ENCODE assay signal across 23 cellular contexts in the genomic region with DNA sequence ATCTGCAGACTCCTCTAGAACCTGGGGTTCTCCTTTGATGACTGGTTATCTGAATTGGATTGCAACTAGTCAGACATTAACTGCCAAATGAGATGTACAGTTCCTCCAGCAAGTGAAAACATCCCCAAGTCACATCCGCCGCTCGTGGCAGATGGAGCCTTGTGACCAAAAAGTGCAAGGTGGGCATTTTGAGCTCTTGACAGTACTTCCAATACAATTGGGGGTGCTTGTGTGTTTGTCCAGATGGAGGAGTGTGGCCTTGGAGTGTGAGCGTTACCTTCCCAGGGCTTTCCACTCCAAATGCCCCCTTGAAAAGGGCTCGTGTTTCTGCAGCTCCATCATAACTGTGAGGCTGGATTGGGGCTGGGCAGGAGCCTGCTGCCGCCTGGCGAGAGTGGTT. TPM values are rescaled to one million over a fixed set of nuclear protein-coding genes. Genes with fewer than 3 reads are reported as not detected.
DNase-seq lines count a peak whose midpoint lies in the region; ATAC-seq lines count a peak whose summit lies in the region.
"Had no signal": no experiment of that assay in that cellular context is flagged by ENCODE, and none has a peak within 500 bp of the region (broad histone marks: within the 10 kb centered on the region; RNA-seq: fewer than 3 reads in every experiment).

No MANE protein-coding gene starts in this region.

- H3K9me3 ChIP-seq in CD4-positive, alpha-beta memory T cell (ENCODE audit: control insufficient read depth in 1 of 2, low read length in 2 of 2): no peaks in the 10 kb centered on the region
- H3K9me3 ChIP-seq: left ventricle myocardium inferior, MG63, transverse colon had no signal

- intact Hi-C loops in activated CD4-positive, alpha-beta T cell treated with anti-CD3 and anti-CD28 coated beads for 36 hours (cut with DNase I, micrococcal nuclease): no loop called here
- intact Hi-C loops in CD4-positive, alpha-beta memory T cell (cut with micrococcal nuclease): no loop called here

- ATAC-seq in activated CD4-positive, alpha-beta T cell treated with anti-CD3 and anti-CD28 coated beads for 36 hours: no peak
- no peak for ATAC-seq in naive thymus-derived CD8-positive, alpha-beta T cell
- no peak for ATAC-seq in GM19452 (IDR thresholded peaks at IDR 0.05; ENCODE audit: unreplicated experiment)

- peaks cover 30% of the 10 kb centered on the region for H3K4me1 Mint-ChIP-seq in activated CD4-positive, alpha-beta T cell treated with anti-CD3 and anti-CD28 coated beads for 36 hours
- peaks cover 17% of the 10 kb centered on the region for H3K4me1 Mint-ChIP-seq in activated CD4-positive, alpha-beta T cell treated with anti-CD3 and anti-CD28 coated beads, Interleukin-2, amount 10 ng/mL, durations not matched to agents 7 days and 5 days
- H3K4me1 Mint-ChIP-seq in CD4-positive, alpha-beta memory T cell: peaks cover 13 to 25% (median 18%) of the 10 kb centered on the region in 4 donors
- peaks cover 18% of the 10 kb centered on the region for H3K4me1 Mint-ChIP-seq in activated CD4-positive, alpha-beta memory T cell treated with anti-CD3 and anti-CD28 coated beads, Interleukin-2, amount 10 ng/mL, durations not matched to agents 7 days and 5 days
- peaks cover 8 to 20% (median 15%) of the 10 kb centered on the region in 4 donors for H3K4me1 Mint-ChIP-seq in naive thymus-derived CD8-positive, alpha-beta T cell

- CTCF ChIA-PET in activated CD4-positive, alpha-beta T cell treated with anti-CD3 and anti-CD28 coated beads for 36 hours (lab: Charles Lee): no interaction called here
- CTCF ChIA-PET in activated CD4-positive, alpha-beta T cell treated with anti-CD3 and anti-CD28 coated beads, Interleukin-2, amount 10 ng/mL, durations not matched to agents 7 days and 5 days (lab: Charles Lee): no interaction called here
- CTCF ChIA-PET in CD4-positive, alpha-beta memory T cell (lab: Charles Lee; ENCODE audit: partially characterized antibody): no interaction called here
- CTCF ChIA-PET in activated CD4-positive, alpha-beta memory T cell treated with anti-CD3 and anti-CD28 coated beads, Interleukin-2, amount 10 ng/mL, durations not matched to agents 7 days and 5 days (lab: Charles Lee): no interaction called here

- no peak overlapping the region for H3K4me3 Mint-ChIP-seq in activated CD4-positive, alpha-beta T cell treated with anti-CD3 and anti-CD28 coated beads for 36 hours
- H3K4me3 Mint-ChIP-seq in activated CD4-positive, alpha-beta T cell treated with anti-CD3 and anti-CD28 coated beads, Interleukin-2, amount 10 ng/mL, durations not matched to agents 7 days and 5 days: no peak overlapping the region
- H3K4me3 Mint-ChIP-seq in CD4-positive, alpha-beta memory T cell: no peak overlapping the region
- H3K4me3 Mint-ChIP-seq in activated CD4-positive, alpha-beta memory T cell treated with anti-CD3 and anti-CD28 coated beads, Interleukin-2, amount 10 ng/mL, durations not matched to agents 7 days and 5 days: no peak overlapping the region
- no peak overlapping the region for H3K4me3 Mint-ChIP-seq in naive thymus-derived CD8-positive, alpha-beta T cell
- H3K4me3 Mint-ChIP-seq: naive B cell; T-helper 1 cell treated with Interleukin-12 subunit alpha and Interleukin-12 subunit beta and Interleukin-4 antibody, amounts not matched to agents 30 μg/mL and 1 μg/mL, for 36 hours had no signal

- no peaks in the 10 kb centered on the region for H3K27me3 Mint-ChIP-seq in activated CD4-positive, alpha-beta T cell treated with anti-CD3 and anti-CD28 coated beads for 36 hours
- no peaks in the 10 kb centered on the region for H3K27me3 Mint-ChIP-seq in activated CD4-positive, alpha-beta T cell treated with anti-CD3 and anti-CD28 coated beads, Interleukin-2, amount 10 ng/mL, durations not matched to agents 7 days and 5 days
- no peaks in the 10 kb centered on the region for H3K27me3 Mint-ChIP-seq in CD4-positive, alpha-beta memory T cell
- H3K27me3 Mint-ChIP-seq in activated CD4-positive, alpha-beta memory T cell treated with anti-CD3 and anti-CD28 coated beads, Interleukin-2, amount 10 ng/mL, durations not matched to agents 7 days and 5 days: no peaks in the 10 kb centered on the region
- no peaks in the 10 kb centered on the region for H3K27me3 Mint-ChIP-seq in naive thymus-derived CD8-positive, alpha-beta T cell
- H3K27me3 Mint-ChIP-seq: naive B cell had no signal

- no peaks in the 10 kb centered on the region for H3K9me3 Mint-ChIP-seq in activated CD4-positive, alpha-beta T cell treated with anti-CD3 and anti-CD28 coated beads for 36 hours (ENCODE audit: low read depth)
- no peaks in the 10 kb centered on the region for H3K9me3 Mint-ChIP-seq in activated CD4-positive, alpha-beta T cell treated with anti-CD3 and anti-CD28 coated beads, Interleukin-2, amount 10 ng/mL, durations not matched to agents 7 days and 5 days
- H3K9me3 Mint-ChIP-seq in CD4-positive, alpha-beta memory T cell: no peaks in the 10 kb centered on the region
- no peaks in the 10 kb centered on the region for H3K9me3 Mint-ChIP-seq in activated CD4-positive, alpha-beta memory T cell treated with anti-CD3 and anti-CD28 coated beads, Interleukin-2, amount 10 ng/mL, durations not matched to agents 7 days and 5 days
- no peaks in the 10 kb centered on the region for H3K9me3 Mint-ChIP-seq in naive thymus-derived CD8-positive, alpha-beta T cell
- H3K9me3 Mint-ChIP-seq: activated T-helper 2 cell treated with anti-CD3 and anti-CD28 coated beads, Interferon-gamma antibody, Interleukin-2, Interleukin-4, amounts not matched to agents 10 μg/mL and 5 μg/mL and 100 μg/mL, durations not matched to agents 14 hours and 24 hours and 36 hours; T-helper 1 cell treated with Interleukin-12 subunit alpha and Interleukin-12 subunit beta and Interleukin-4 antibody, amounts not matched to agents 30 μg/mL and 1 μg/mL, for 36 hours had no signal

- H3K27me3 ChIP-seq in CD4-positive, alpha-beta memory T cell (ENCODE audit: insufficient read depth, low read length): no peaks in the 10 kb centered on the region
- H3K27me3 ChIP-seq: MG63, transverse colon had no signal

- peaks cover 86% of the 10 kb centered on the region for H3K36me3 ChIP-seq in CD4-positive, alpha-beta memory T cell (ENCODE audit: insufficient read depth, low read length)

- peaks cover 42% of the 10 kb centered on the region for H3K36me3 Mint-ChIP-seq in activated CD4-positive, alpha-beta T cell treated with anti-CD3 and anti-CD28 coated beads for 36 hours (ENCODE audit: low read depth)
- peaks cover 56% of the 10 kb centered on the region for H3K36me3 Mint-ChIP-seq in activated CD4-positive, alpha-beta T cell treated with anti-CD3 and anti-CD28 coated beads, Interleukin-2, amount 10 ng/mL, durations not matched to agents 7 days and 5 days (ENCODE audit: low read depth)
- peaks cover 33 to 88% of the 10 kb centered on the region in 2 donors for H3K36me3 Mint-ChIP-seq in CD4-positive, alpha-beta memory T cell
- peaks cover 68% of the 10 kb centered on the region for H3K36me3 Mint-ChIP-seq in activated CD4-positive, alpha-beta memory T cell treated with anti-CD3 and anti-CD28 coated beads, Interleukin-2, amount 10 ng/mL, durations not matched to agents 7 days and 5 days (ENCODE audit: low read depth)
- H3K36me3 Mint-ChIP-seq in naive thymus-derived CD8-positive, alpha-beta T cell: peaks cover 0 to 97% (median 2%) of the 10 kb centered on the region in 3 donors

- H3K27ac ChIP-seq in CD4-positive, alpha-beta memory T cell (ENCODE audit: low read depth, low read length): peak overlapping the region; percentile 13
- H3K27ac ChIP-seq: left ventricle myocardium inferior, transverse colon had no signal

- no peak overlapping the region for H3K4me3 ChIP-seq in CD4-positive, alpha-beta memory T cell (ENCODE audit: low read length in 2 of 2)
- H3K4me3 ChIP-seq: left ventricle myocardium inferior, MG63, transverse colon had no signal

- H3K4me1 ChIP-seq in CD4-positive, alpha-beta memory T cell (ENCODE audit: insufficient read depth, low read length): peaks cover 12% of the 10 kb centered on the region
- H3K4me1 ChIP-seq: transverse colon had no signal

- DNase-seq in activated CD4-positive, alpha-beta T cell treated with anti-CD3 and anti-CD28 coated beads for 36 hours: no peak
- DNase-seq in activated CD4-positive, alpha-beta T cell treated with anti-CD3 and anti-CD28 coated beads, Interleukin-2, amount 10 ng/mL, durations not matched to agents 7 days and 5 days: no peak
- no peak for DNase-seq in CD4-positive, alpha-beta memory T cell
- DNase-seq in activated CD4-positive, alpha-beta memory T cell treated with anti-CD3 and anti-CD28 coated beads, Interleukin-2, amount 10 ng/mL, durations not matched to agents 7 days and 5 days: no peak
- DNase-seq in naive thymus-derived CD8-positive, alpha-beta T cell: no peak
- DNase-seq in putamen (ENCODE audit: low spot score): no peak
- no peak for DNase-seq in activated CD4-positive, alpha-beta T cell treated with anti-CD3 and anti-CD28 coated beads, Interleukin-2, amount 50 U/mL, for 4 hours
- DNase-seq: AML-193; COR-L47; HCEC 1CT; left ventricle myocardium inferior; MG63; naive B cell; NCI-H1105 treated with DMSO at 0.1 percent for 48 hours; NCI-H2029; NCI-H226; occipital lobe; RPMI8226; stimulated activated CD8-positive, alpha-beta memory T cell treated with anti-CD3 and anti-CD28 coated beads, Interleukin-4, amount 100 ng/mL, for 48 hours; transverse colon had no signal

- POLR2A ChIA-PET in activated CD4-positive, alpha-beta T cell treated with anti-CD3 and anti-CD28 coated beads for 36 hours (lab: Charles Lee): interaction anchor here (0.7 kb wide), 1 partner anchor 21 kb away, joined by 4 read pairs; a partner anchor contains a TSS
- POLR2A ChIA-PET in activated CD4-positive, alpha-beta T cell treated with anti-CD3 and anti-CD28 coated beads, Interleukin-2, amount 10 ng/mL, durations not matched to agents 7 days and 5 days (lab: Charles Lee): no interaction called here
- POLR2A ChIA-PET in CD4-positive, alpha-beta memory T cell (lab: Charles Lee; ENCODE audit: partially characterized antibody): interaction anchor here (0.9 kb wide), 1 partner anchor 21 kb away, joined by 3 read pairs; no protein-coding TSS in a partner anchor
- POLR2A ChIA-PET in activated CD4-positive, alpha-beta memory T cell treated with anti-CD3 and anti-CD28 coated beads, Interleukin-2, amount 10 ng/mL, durations not matched to agents 7 days and 5 days (lab: Charles Lee): no interaction called here
- POLR2A ChIA-PET in naive thymus-derived CD8-positive, alpha-beta T cell (lab: Charles Lee): no interaction called here

- H3K27ac Mint-ChIP-seq in activated CD4-positive, alpha-beta T cell treated with anti-CD3 and anti-CD28 coated beads for 36 hours: peak overlapping the region; percentile 48
- no peak overlapping the region for H3K27ac Mint-ChIP-seq in activated CD4-positive, alpha-beta T cell treated with anti-CD3 and anti-CD28 coated beads, Interleukin-2, amount 10 ng/mL, durations not matched to agents 7 days and 5 days
- peak overlapping the region in 5 of 7 donors; percentile 14 to 78 (median 31) for H3K27ac Mint-ChIP-seq in CD4-positive, alpha-beta memory T cell
- H3K27ac Mint-ChIP-seq in activated CD4-positive, alpha-beta memory T cell treated with anti-CD3 and anti-CD28 coated beads, Interleukin-2, amount 10 ng/mL, durations not matched to agents 7 days and 5 days: peak overlapping the region; percentile 9
- H3K27ac Mint-ChIP-seq in naive thymus-derived CD8-positive, alpha-beta T cell: peak overlapping the region in 6 of 10 donors; percentile 9 to 83 (median 32)
- H3K27ac Mint-ChIP-seq: activated T-helper 2 cell treated with anti-CD3 and anti-CD28 coated beads, Interferon-gamma antibody, Interleukin-2, Interleukin-4, amounts not matched to agents 10 μg/mL and 5 μg/mL and 100 μg/mL, durations not matched to agents 14 hours and 24 hours and 36 hours had no signal

RNA-seq across cellular contexts. Expression of a gene that starts 21.3 kb away (rescaled TPM):
- 10 to 100 TPM; 52.3 to 67.0 TPM for total RNA-seq in activated CD4-positive, alpha-beta T cell treated with anti-CD3 and anti-CD28 coated beads for 36 hours
- 10 to 100 TPM; 49.4 to 52.9 TPM for total RNA-seq in activated CD4-positive, alpha-beta T cell treated with anti-CD3 and anti-CD28 coated beads, Interleukin-2, amount 10 ng/mL, durations not matched to agents 7 days and 5 days
- 10 to 100 TPM; 77.1 to 80.3 TPM for total RNA-seq in CD4-positive, alpha-beta memory T cell
- 10 to 100 TPM; 15.1 to 22.8 TPM for polyA plus RNA-seq in CD4-positive, alpha-beta memory T cell
- total RNA-seq in activated CD4-positive, alpha-beta memory T cell treated with anti-CD3 and anti-CD28 coated beads, Interleukin-2, amount 10 ng/mL, durations not matched to agents 7 days and 5 days: 10 to 100 TPM; 34.6 to 35.0 TPM
- total RNA-seq in naive thymus-derived CD8-positive, alpha-beta T cell: 10 to 100 TPM; 89.2 to 90.4 TPM
- polyA plus RNA-seq in naive thymus-derived CD8-positive, alpha-beta T cell: 10 to 100 TPM; 23.5 to 27.7 (median 27.3) TPM

RNA-seq across cellular contexts. Expression of a gene that starts 55.2 kb away (rescaled TPM):
- 10 to 100 TPM; 13.5 to 15.0 TPM for total RNA-seq in activated CD4-positive, alpha-beta T cell treated with anti-CD3 and anti-CD28 coated beads for 36 hours
- 10 to 100 TPM; 20.5 to 22.9 TPM for total RNA-seq in activated CD4-positive, alpha-beta T cell treated with anti-CD3 and anti-CD28 coated beads, Interleukin-2, amount 10 ng/mL, durations not matched to agents 7 days and 5 days
- 10 to 100 TPM; 33.2 to 34.7 TPM for total RNA-seq in CD4-positive, alpha-beta memory T cell
- 10 to 100 TPM; 11.4 to 21.4 TPM for polyA plus RNA-seq in CD4-positive, alpha-beta memory T cell
- 10 to 100 TPM; 19.4 to 19.7 TPM for total RNA-seq in activated CD4-positive, alpha-beta memory T cell treated with anti-CD3 and anti-CD28 coated beads, Interleukin-2, amount 10 ng/mL, durations not matched to agents 7 days and 5 days
- total RNA-seq in naive thymus-derived CD8-positive, alpha-beta T cell: 10 to 100 TPM; 36.6 to 41.4 TPM
- 10 to 100 TPM; 16.3 to 20.3 (median 18.9) TPM for polyA plus RNA-seq in naive thymus-derived CD8-positive, alpha-beta T cell

Comparison
In these comparisons a context has a peak if more than half of its experiments do, and no peak if none do; other contexts are left out.
1. POLR2A ChIA-PET loops: an anchor here in activated CD4-positive, alpha-beta T cell treated with anti-CD3 and anti-CD28 coated beads for 36 hours (0.7 kb wide) and CD4-positive, alpha-beta memory T cell (0.9 kb wide); none called in activated CD4-positive, alpha-beta T cell treated with anti-CD3 and anti-CD28 coated beads, Interleukin-2, amount 10 ng/mL, durations not matched to agents 7 days and 5 days, activated CD4-positive, alpha-beta memory T cell treated with anti-CD3 and anti-CD28 coated beads, Interleukin-2, amount 10 ng/mL, durations not matched to agents 7 days and 5 days and naive thymus-derived CD8-positive, alpha-beta T cell.